36 cellular contexts compared by ENCODE assay signal in the genomic region with DNA sequence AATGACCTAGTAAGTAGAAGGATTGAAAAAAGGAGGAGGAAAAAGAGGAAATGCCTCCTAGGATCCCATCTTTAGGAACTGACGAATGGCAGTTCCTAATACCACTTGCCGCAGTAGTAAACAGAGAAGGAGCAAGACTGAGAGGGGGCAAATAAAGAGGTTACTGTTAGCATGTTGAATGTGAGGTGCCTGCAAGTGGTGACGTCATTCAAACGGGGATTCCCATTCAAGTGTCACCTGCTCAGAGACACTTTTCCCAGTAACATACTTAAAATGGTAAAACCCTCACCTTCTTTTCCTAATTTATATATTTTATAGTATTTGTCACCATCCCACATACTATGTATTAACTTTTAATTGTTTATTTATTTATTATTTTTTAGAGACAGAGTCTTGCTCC.
"Had no signal": no experiment of that assay in that cellular context is flagged by ENCODE, and none has a peak within 500 bp of the region (broad histone marks: within the 10 kb centered on the region; RNA-seq: fewer than 3 reads in every experiment).

No MANE protein-coding gene starts in this region.

- H3K36me3 ChIP-seq: cardiac muscle cell, MG63, WERI-Rb-1 had no signal

- H3K27ac ChIP-seq: ascending aorta, cardiac muscle cell, PC-9, RWPE1, WERI-Rb-1 had no signal

- H3K4me1 Mint-ChIP-seq: activated CD4-positive, alpha-beta memory T cell treated with anti-CD3 and anti-CD28 coated beads, Interleukin-2, amount 10 ng/mL, durations not matched to agents 7 days and 5 days; activated naive CD4-positive, alpha-beta T cell treated with anti-CD3 and anti-CD28 coated beads, Interleukin-2, amount 50 U/mL, for 24 hours; activated naive CD8-positive, alpha-beta T cell treated with anti-CD3 and anti-CD28 coated beads, Interleukin-2, amount 10 ng/mL, durations not matched to agents 7 days and 5 days; central memory CD8-positive, alpha-beta T cell; T-cell had no signal

- H3K9me3 Mint-ChIP-seq: activated CD4-positive, alpha-beta memory T cell treated with anti-CD3 and anti-CD28 coated beads, Interleukin-2, amount 10 ng/mL, durations not matched to agents 7 days and 5 days; activated naive CD4-positive, alpha-beta T cell treated with anti-CD3 and anti-CD28 coated beads, Interleukin-2, amount 50 U/mL, for 24 hours; activated naive CD8-positive, alpha-beta T cell treated with anti-CD3 and anti-CD28 coated beads, Interleukin-2, amount 10 ng/mL, durations not matched to agents 7 days and 5 days; activated T-helper 2 cell treated with anti-CD3 and anti-CD28 coated beads, Interferon-gamma antibody, Interleukin-2, Interleukin-4, amounts not matched to agents 10 μg/mL and 5 μg/mL and 100 μg/mL, durations not matched to agents 14 hours and 24 hours and 36 hours; central memory CD8-positive, alpha-beta T cell; T-cell had no signal

- ATAC-seq: Right ventricle myocardium inferior, SK-N-SH treated with all-trans-retinoic acid at 6 μM for 48 hours, T-cell, T-helper 17 cell had no signal

- H3K4me2 ChIP-seq: PC-9 had no signal

- H3K9me3 ChIP-seq: ascending aorta, MG63 had no signal

- DNase-seq: activated CD4-positive, alpha-beta memory T cell treated with anti-CD3 and anti-CD28 coated beads, Interleukin-2, amount 10 ng/mL, durations not matched to agents 7 days and 5 days; activated CD4-positive, alpha-beta T cell treated with anti-CD3 and anti-CD28 coated beads for 1 hour; activated CD4-positive, alpha-beta T cell treated with anti-CD3 and anti-CD28 coated beads for 48 hours; activated CD4-positive, CD25-positive, alpha-beta regulatory T cell; activated gamma-delta T cell; activated naive CD4-positive, alpha-beta T cell treated with Interleukin-2 at 50 U/mL for 16 hours; activated naive CD8-positive, alpha-beta T cell treated with anti-CD3 and anti-CD28 coated beads, Interleukin-2, amount 10 ng/mL, durations not matched to agents 7 days and 5 days; activated T-cell treated with anti-CD3 and anti-CD28 coated beads, Interleukin-2, amount 50 U/mL, for 1 hour; amygdala; MG63; NCI-H1048; NCI-H1105 treated with DMSO at 0.1 percent for 48 hours; NCI-H1436; NCI-H1694; NCI-H1930; NCI-H2081 treated with DMSO at 0.1 percent for 48 hours; NCI-H345; NCI-H510A; NCI-H526; NCI-H748 treated with DMSO at 0.1 percent for 48 hours; NK-92 treated with Interleukin-12 subunit alpha and Interleukin-12 subunit beta, amount 100 ng/mL, for 24 hours; PC-9; SIG-M5; T-cell; T-helper 17 cell; T-helper 9 cell; WERI-Rb-1 had no signal

- H3K4me3 ChIP-seq: ascending aorta, cardiac muscle cell, MG63, PC-9 had no signal

- FAIRE-seq: RCC 7860 had no signal

- H2AFZ ChIP-seq: PC-9 had no signal

- H3K36me3 Mint-ChIP-seq: activated naive CD4-positive, alpha-beta T cell treated with anti-CD3 and anti-CD28 coated beads, Interleukin-2, amount 50 U/mL, for 24 hours; activated naive CD8-positive, alpha-beta T cell treated with anti-CD3 and anti-CD28 coated beads, Interleukin-2, amount 10 ng/mL, durations not matched to agents 7 days and 5 days; T-cell had no signal

- H3K4me1 ChIP-seq: ascending aorta had no signal

- H3K4me3 Mint-ChIP-seq: activated CD4-positive, alpha-beta memory T cell treated with anti-CD3 and anti-CD28 coated beads, Interleukin-2, amount 10 ng/mL, durations not matched to agents 7 days and 5 days; activated naive CD4-positive, alpha-beta T cell treated with anti-CD3 and anti-CD28 coated beads, Interleukin-2, amount 50 U/mL, for 24 hours; activated naive CD8-positive, alpha-beta T cell treated with anti-CD3 and anti-CD28 coated beads, Interleukin-2, amount 10 ng/mL, durations not matched to agents 7 days and 5 days; central memory CD8-positive, alpha-beta T cell; T-cell; T-helper 17 cell had no signal

- H3K27me3 ChIP-seq: ascending aorta, cardiac muscle cell, MG63 had no signal
